1 cellular context compared by ENCODE assay signal in the genomic region with DNA sequence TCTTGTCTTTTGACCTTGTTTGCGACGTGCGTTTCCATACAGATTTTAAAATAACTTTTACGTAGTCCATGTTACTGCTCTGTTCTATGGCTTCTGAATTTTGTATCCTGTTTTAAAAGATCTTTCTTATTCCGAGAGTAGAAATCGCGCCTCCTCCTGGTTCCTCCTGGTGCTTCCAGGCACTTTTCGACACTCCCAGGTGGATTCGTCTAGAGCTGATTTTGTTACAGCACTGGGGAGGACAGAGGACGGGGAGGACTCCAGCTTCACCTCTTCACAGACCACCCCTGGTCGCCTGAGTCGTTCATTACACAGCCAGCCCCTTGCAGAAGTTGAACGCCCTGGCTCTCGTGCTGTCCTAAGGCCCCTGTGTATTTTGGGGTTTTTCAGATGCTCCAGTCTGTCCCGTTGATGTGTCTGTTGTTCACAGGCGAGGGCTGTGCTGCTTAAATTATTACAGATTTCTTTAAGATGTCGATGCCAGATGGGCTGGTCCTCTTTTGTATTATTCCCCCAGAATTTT.
TF ChIP-seq lines count a peak whose summit lies in the region.

No MANE protein-coding gene starts in this region.

TF ChIP-seq in WTC11, 78 proteins besides CTCF, POLR2A, EP300 and RAD21 (continued from another document):
- TF ChIP-seq, protein P1, sequence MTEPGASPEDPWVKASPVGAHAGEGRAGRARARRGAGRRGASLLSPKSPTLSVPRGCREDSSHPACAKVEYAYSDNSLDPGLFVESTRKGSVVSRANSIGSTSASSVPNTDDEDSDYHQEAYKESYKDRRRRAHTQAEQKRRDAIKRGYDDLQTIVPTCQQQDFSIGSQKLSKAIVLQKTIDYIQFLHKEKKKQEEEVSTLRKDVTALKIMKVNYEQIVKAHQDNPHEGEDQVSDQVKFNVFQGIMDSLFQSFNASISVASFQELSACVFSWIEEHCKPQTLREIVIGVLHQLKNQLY (CRISPR knock-in tag; IDR thresholded peaks at IDR 0.05): no peak
- TF ChIP-seq NR3C1 (CRISPR knock-in tag; conservative IDR thresholded peaks at IDR 0.05; ENCODE audit: low read depth) (no peak), MXD4 (CRISPR knock-in tag; IDR thresholded peaks at IDR 0.05; ENCODE audit: borderline replicate concordance) (no peak), ZNF671 (CRISPR knock-in tag; IDR thresholded peaks at IDR 0.05) (no peak), CDX4 (CRISPR knock-in tag; IDR thresholded peaks at IDR 0.05; ENCODE audit: borderline replicate concordance) (no peak), ESRRA (CRISPR knock-in tag; IDR thresholded peaks at IDR 0.05; ENCODE audit: borderline replicate concordance) (no peak), STAT6 (CRISPR knock-in tag; conservative IDR thresholded peaks at IDR 0.05; ENCODE audit: low read depth) (no peak), ZNF263 (CRISPR knock-in tag; IDR thresholded peaks at IDR 0.05; ENCODE audit: low read depth) (no peak), ZNF416 (CRISPR knock-in tag; IDR thresholded peaks at IDR 0.05) (no peak), SMAD4 (CRISPR knock-in tag; IDR thresholded peaks at IDR 0.05) (no peak), TCF7 (CRISPR knock-in tag; IDR thresholded peaks at IDR 0.05; ENCODE audit: low read depth) (no peak), ETV6 (CRISPR knock-in tag; IDR thresholded peaks at IDR 0.05) (no peak), PRRX2 (CRISPR knock-in tag; IDR thresholded peaks at IDR 0.05) (no peak)
- TF ChIP-seq, protein P2, sequence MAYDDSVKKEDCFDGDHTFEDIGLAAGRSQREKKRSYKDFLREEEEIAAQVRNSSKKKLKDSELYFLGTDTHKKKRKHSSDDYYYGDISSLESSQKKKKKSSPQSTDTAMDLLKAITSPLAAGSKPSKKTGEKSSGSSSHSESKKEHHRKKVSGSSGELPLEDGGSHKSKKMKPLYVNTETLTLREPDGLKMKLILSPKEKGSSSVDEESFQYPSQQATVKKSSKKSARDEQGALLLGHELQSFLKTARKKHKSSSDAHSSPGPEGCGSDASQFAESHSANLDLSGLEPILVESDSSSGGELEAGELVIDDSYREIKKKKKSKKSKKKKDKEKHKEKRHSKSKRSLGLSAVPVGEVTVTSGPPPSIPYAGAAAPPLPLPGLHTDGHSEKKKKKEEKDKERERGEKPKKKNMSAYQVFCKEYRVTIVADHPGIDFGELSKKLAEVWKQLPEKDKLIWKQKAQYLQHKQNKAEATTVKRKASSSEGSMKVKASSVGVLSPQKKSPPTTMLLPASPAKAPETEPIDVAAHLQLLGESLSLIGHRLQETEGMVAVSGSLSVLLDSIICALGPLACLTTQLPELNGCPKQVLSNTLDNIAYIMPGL (CRISPR knock-in tag; IDR thresholded peaks at IDR 0.05): no peak
- TF ChIP-seq, protein P3, sequence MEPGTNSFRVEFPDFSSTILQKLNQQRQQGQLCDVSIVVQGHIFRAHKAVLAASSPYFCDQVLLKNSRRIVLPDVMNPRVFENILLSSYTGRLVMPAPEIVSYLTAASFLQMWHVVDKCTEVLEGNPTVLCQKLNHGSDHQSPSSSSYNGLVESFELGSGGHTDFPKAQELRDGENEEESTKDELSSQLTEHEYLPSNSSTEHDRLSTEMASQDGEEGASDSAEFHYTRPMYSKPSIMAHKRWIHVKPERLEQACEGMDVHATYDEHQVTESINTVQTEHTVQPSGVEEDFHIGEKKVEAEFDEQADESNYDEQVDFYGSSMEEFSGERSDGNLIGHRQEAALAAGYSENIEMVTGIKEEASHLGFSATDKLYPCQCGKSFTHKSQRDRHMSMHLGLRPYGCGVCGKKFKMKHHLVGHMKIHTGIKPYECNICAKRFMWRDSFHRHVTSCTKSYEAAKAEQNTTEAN (CRISPR knock-in tag; IDR thresholded peaks at IDR 0.05): no peak
- TF ChIP-seq, protein P4, sequence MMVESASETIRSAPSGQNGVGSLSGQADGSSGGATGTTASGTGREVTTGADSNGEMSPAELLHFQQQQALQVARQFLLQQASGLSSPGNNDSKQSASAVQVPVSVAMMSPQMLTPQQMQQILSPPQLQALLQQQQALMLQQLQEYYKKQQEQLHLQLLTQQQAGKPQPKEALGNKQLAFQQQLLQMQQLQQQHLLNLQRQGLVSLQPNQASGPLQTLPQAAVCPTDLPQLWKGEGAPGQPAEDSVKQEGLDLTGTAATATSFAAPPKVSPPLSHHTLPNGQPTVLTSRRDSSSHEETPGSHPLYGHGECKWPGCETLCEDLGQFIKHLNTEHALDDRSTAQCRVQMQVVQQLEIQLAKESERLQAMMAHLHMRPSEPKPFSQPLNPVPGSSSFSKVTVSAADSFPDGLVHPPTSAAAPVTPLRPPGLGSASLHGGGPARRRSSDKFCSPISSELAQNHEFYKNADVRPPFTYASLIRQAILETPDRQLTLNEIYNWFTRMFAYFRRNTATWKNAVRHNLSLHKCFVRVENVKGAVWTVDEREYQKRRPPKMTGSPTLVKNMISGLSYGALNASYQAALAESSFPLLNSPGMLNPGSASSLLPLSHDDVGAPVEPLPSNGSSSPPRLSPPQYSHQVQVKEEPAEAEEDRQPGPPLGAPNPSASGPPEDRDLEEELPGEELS (CRISPR knock-in tag; IDR thresholded peaks at IDR 0.05): no peak
- TF ChIP-seq, protein P5, sequence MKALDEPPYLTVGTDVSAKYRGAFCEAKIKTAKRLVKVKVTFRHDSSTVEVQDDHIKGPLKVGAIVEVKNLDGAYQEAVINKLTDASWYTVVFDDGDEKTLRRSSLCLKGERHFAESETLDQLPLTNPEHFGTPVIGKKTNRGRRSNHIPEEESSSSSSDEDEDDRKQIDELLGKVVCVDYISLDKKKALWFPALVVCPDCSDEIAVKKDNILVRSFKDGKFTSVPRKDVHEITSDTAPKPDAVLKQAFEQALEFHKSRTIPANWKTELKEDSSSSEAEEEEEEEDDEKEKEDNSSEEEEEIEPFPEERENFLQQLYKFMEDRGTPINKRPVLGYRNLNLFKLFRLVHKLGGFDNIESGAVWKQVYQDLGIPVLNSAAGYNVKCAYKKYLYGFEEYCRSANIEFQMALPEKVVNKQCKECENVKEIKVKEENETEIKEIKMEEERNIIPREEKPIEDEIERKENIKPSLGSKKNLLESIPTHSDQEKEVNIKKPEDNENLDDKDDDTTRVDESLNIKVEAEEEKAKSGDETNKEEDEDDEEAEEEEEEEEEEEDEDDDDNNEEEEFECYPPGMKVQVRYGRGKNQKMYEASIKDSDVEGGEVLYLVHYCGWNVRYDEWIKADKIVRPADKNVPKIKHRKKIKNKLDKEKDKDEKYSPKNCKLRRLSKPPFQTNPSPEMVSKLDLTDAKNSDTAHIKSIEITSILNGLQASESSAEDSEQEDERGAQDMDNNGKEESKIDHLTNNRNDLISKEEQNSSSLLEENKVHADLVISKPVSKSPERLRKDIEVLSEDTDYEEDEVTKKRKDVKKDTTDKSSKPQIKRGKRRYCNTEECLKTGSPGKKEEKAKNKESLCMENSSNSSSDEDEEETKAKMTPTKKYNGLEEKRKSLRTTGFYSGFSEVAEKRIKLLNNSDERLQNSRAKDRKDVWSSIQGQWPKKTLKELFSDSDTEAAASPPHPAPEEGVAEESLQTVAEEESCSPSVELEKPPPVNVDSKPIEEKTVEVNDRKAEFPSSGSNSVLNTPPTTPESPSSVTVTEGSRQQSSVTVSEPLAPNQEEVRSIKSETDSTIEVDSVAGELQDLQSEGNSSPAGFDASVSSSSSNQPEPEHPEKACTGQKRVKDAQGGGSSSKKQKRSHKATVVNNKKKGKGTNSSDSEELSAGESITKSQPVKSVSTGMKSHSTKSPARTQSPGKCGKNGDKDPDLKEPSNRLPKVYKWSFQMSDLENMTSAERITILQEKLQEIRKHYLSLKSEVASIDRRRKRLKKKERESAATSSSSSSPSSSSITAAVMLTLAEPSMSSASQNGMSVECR (CRISPR knock-in tag; IDR thresholded peaks at IDR 0.05; ENCODE audit: borderline replicate concordance): no peak
- TF ChIP-seq, protein P6, sequence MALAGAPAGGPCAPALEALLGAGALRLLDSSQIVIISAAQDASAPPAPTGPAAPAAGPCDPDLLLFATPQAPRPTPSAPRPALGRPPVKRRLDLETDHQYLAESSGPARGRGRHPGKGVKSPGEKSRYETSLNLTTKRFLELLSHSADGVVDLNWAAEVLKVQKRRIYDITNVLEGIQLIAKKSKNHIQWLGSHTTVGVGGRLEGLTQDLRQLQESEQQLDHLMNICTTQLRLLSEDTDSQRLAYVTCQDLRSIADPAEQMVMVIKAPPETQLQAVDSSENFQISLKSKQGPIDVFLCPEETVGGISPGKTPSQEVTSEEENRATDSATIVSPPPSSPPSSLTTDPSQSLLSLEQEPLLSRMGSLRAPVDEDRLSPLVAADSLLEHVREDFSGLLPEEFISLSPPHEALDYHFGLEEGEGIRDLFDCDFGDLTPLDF (CRISPR knock-in tag; IDR thresholded peaks at IDR 0.05): no peak
